24 cellular contexts compared by ENCODE assay signal in genomic region chr7:157887400-157887799, GRCh38.
"Had no signal": no experiment of that assay in that cellular context is flagged by ENCODE, and none has a peak within 500 bp of the region (broad histone marks: within the 10 kb centered on the region; RNA-seq: fewer than 3 reads in every experiment).

No MANE protein-coding gene starts in this region.

- H3K79me2 ChIP-seq: parathyroid adenoma had no signal

- H3K9me3 ChIP-seq: neutrophil, ovary, psoas muscle, right lobe of liver, suprapubic skin, testis, upper lobe of right lung, uterus had no signal

- ATAC-seq: naive thymus-derived CD4-positive, alpha-beta T cell; natural killer cell; psoas muscle; right cardiac atrium; stimulated activated effector memory CD8-positive, alpha-beta T cell treated with anti-CD3 and anti-CD28 coated beads, Interleukin-12 subunit alpha, Interleukin-12 subunit beta, amount 100 ng/mL, for 72 hours had no signal

- H3K4me1 ChIP-seq: parathyroid adenoma, psoas muscle, right lobe of liver, sigmoid colon, suprapubic skin, testis, tibial artery, transverse colon, upper lobe of right lung, uterus had no signal

- H3K27ac ChIP-seq: neutrophil, ovary, parathyroid adenoma, psoas muscle, right lobe of liver, sigmoid colon, suprapubic skin, testis, tibial artery, transverse colon, upper lobe of right lung, uterus had no signal

- H3K36me3 ChIP-seq: neutrophil, ovary, right lobe of liver, sigmoid colon, suprapubic skin, tibial artery, transverse colon, upper lobe of right lung, uterus had no signal

- DNase-seq: naive thymus-derived CD4-positive, alpha-beta T cell; natural killer cell; nucleus accumbens; ovary; psoas muscle; right cardiac atrium; right lobe of liver; stimulated activated CD4-positive, alpha-beta T cell treated with anti-CD3 and anti-CD28 coated beads, Interleukin-15, amount 100 ng/mL, for 24 hours; stimulated activated CD4-positive, alpha-beta T cell treated with anti-CD3 and anti-CD28 coated beads, Interleukin-2, amount 100 ng/mL, for 24 hours; stimulated activated CD4-positive, alpha-beta T cell treated with anti-CD3 and anti-CD28 coated beads, Interleukin-2, amount 100 ng/mL, for 48 hours; stimulated activated CD4-positive, alpha-beta T cell treated with anti-CD3 and anti-CD28 coated beads, Interleukin-4, amount 100 ng/mL, for 24 hours; stimulated activated naive CD4-positive, alpha-beta T cell; substantia nigra; testis; transverse colon; uterus had no signal

- H3K27me3 ChIP-seq: ovary, right lobe of liver, suprapubic skin, testis, transverse colon, upper lobe of right lung, uterus had no signal

- H3K4me3 ChIP-seq: ovary, psoas muscle, right lobe of liver, sigmoid colon, smooth muscle cell, suprapubic skin, testis, tibial artery, transverse colon, upper lobe of right lung, uterus had no signal

- H3K4me2 ChIP-seq: smooth muscle cell had no signal

- H2AFZ ChIP-seq: parathyroid adenoma had no signal

- H3K9ac ChIP-seq: parathyroid adenoma had no signal
